In the genomic region with DNA sequence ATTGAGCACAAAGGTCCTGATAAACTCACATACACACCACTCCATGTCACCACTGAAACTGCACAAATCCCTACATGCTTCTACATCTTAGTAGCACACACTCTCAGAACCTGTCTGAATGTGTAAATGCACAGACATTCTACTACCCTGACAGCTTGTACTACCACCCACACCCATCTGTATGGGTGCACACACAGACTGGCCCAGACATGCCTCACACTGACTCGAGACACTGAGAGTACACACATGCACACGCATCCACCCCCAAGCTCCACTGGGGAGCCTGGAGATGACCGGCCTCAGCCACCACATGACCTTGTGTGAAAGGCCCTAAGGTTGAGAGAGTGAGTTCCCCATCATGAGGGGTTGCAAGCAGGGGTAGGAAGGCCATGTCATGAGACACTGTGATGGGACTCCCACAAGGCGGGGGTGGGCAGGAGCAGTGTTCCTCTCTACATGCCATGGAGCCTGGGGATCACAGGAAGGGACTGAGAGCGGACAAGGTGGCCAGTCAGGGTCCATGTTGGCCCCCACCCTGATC, we compare ENCODE assay signal across 1 cellular context.
TF ChIP-seq lines count a peak whose summit lies in the region.

No MANE protein-coding gene starts in this region.

TF ChIP-seq in IMR-90, 13 proteins besides CTCF, POLR2A, EP300 and RAD21:
- TF ChIP-seq BHLHE40 (IDR thresholded peaks at IDR 0.05; ENCODE audit: low read depth, low read length): no peak
- TF ChIP-seq NFE2L2 (IDR thresholded peaks at IDR 0.05; ENCODE audit: low read depth, low read length): no peak
- no peak for TF ChIP-seq MXI1 (IDR thresholded peaks at IDR 0.05; ENCODE audit: borderline replicate concordance, low read depth, low read length)
- TF ChIP-seq CHD1 (IDR thresholded peaks at IDR 0.05; ENCODE audit: low read depth, low read length): no peak
- TF ChIP-seq USF2 (IDR thresholded peaks at IDR 0.05; ENCODE audit: low read depth, low read length): no peak
- TF ChIP-seq FOS (IDR thresholded peaks at IDR 0.05; ENCODE audit: low read depth, low read length): no peak
- TF ChIP-seq, protein P1, sequence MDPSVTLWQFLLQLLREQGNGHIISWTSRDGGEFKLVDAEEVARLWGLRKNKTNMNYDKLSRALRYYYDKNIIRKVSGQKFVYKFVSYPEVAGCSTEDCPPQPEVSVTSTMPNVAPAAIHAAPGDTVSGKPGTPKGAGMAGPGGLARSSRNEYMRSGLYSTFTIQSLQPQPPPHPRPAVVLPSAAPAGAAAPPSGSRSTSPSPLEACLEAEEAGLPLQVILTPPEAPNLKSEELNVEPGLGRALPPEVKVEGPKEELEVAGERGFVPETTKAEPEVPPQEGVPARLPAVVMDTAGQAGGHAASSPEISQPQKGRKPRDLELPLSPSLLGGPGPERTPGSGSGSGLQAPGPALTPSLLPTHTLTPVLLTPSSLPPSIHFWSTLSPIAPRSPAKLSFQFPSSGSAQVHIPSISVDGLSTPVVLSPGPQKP (IDR thresholded peaks at IDR 0.05; ENCODE audit: borderline replicate concordance, low read depth, low read length): no peak
- no peak for TF ChIP-seq SMC3 (IDR thresholded peaks at IDR 0.05; ENCODE audit: low read depth, low read length)
- TF ChIP-seq MAZ (IDR thresholded peaks at IDR 0.05; ENCODE audit: borderline replicate concordance, low read depth, low read length): no peak
- TF ChIP-seq CEBPB (IDR thresholded peaks at IDR 0.05; ENCODE audit: low read depth, low read length): no peak
- TF ChIP-seq MAFK (IDR thresholded peaks at IDR 0.05; ENCODE audit: low read depth, low read length): no peak
- no peak for TF ChIP-seq RCOR1 (IDR thresholded peaks at IDR 0.05; ENCODE audit: insufficient replicate concordance, low read length)
- TF ChIP-seq RFX5 (IDR thresholded peaks at IDR 0.05; ENCODE audit: low read depth, low read length): no peak; the same call in 1 of the 2 replicates
